ENCODE assay signal across 22 cellular contexts in genomic region chr7:93453264-93453663, GRCh38.
A peak's percentile ranks its signal among the peaks of the same experiment; 100 is the strongest.
DNase-seq lines count a peak whose midpoint lies in the region; ATAC-seq and TF ChIP-seq lines count a peak whose summit lies in the region.
"Had no signal": no experiment of that assay in that cellular context is flagged by ENCODE, and none has a peak within 500 bp of the region (broad histone marks: within the 10 kb centered on the region; RNA-seq: fewer than 3 reads in every experiment).

No MANE protein-coding gene starts in this region.

- DNase-seq in AG10803 (ENCODE audit: low read depth) (peak; percentile 5), NCI-H460 (ENCODE audit: extremely low read depth, low read depth) (peak; percentile 25), PC-9 (no peak), fibroblast of the aortic adventitia (ENCODE audit: low read depth) (peak; percentile 2), NCI-H2029 (lab: John Stamatoyannopoulos, UW) (no peak), Peyer's patch (no peak), hepatocyte (ENCODE audit: low spot score) (no peak)
- DNase-seq: AML-193; BE2C; CD4-positive, alpha-beta T cell; CD8-positive, alpha-beta memory T cell; DMS 273 treated with DMSO at 0.1 percent for 48 hours; DMS79; EL; GF-D8; GM23248; H9; HFFc6 had no signal

- TF ChIP-seq POLR2A in Peyer's patch (IDR thresholded peaks at IDR 0.05): no peak

- H3K9me3 ChIP-seq in PC-9 (ENCODE audit: insufficient read depth, low read depth) (no peaks in the 10 kb centered on the region), Peyer's patch (no peaks in the 10 kb centered on the region), hepatocyte (ENCODE audit: low read depth) (no peaks in the 10 kb centered on the region)
- H3K9me3 ChIP-seq: BE2C; BLaER1 treated with 17β-estradiol and CSF1 and Interleukin-3, amounts not matched to agents 10 nM and 100 nM had no signal

- POLR2A ChIA-PET in PC-9 (lab: Charles Lee; ENCODE audit: unreplicated experiment): no interaction called here

- no peaks in the 10 kb centered on the region for H3F3A ChIP-seq in PC-9 (ENCODE audit: insufficient read depth, low read depth)

- H3K9me2 ChIP-seq in PC-9 (ENCODE audit: insufficient read depth) (no peaks in the 10 kb centered on the region), hepatocyte (replicated peaks; ENCODE audit: insufficient read depth) (no peaks in the 10 kb centered on the region)

- no peak overlapping the region for H3K4me2 ChIP-seq in PC-9
- no peak overlapping the region for H3K4me2 ChIP-seq in hepatocyte
- H3K4me2 ChIP-seq: BLaER1 treated with 17β-estradiol and CSF1 and Interleukin-3, amounts not matched to agents 10 nM and 100 nM had no signal

- CTCF ChIA-PET in PC-9 (lab: Charles Lee): no interaction called here

- H4K20me1 ChIP-seq in PC-9 (ENCODE audit: insufficient read depth) (no peaks in the 10 kb centered on the region), hepatocyte (ENCODE audit: insufficient read depth, poor library complexity, severe bottlenecking) (no peaks in the 10 kb centered on the region)
- H4K20me1 ChIP-seq: BLaER1 treated with 17β-estradiol and CSF1 and Interleukin-3, amounts not matched to agents 10 nM and 100 nM had no signal

- H3K4me3 ChIP-seq in AG10803 (ENCODE audit: low read length) (no peak overlapping the region), PC-9 (no peak overlapping the region), fibroblast of the aortic adventitia (ENCODE audit: low read depth, low read length) (no peak overlapping the region), Peyer's patch (no peak overlapping the region), hepatocyte (no peak overlapping the region)
- H3K4me3 ChIP-seq: BLaER1 treated with 17β-estradiol and CSF1 and Interleukin-3, amounts not matched to agents 10 nM and 100 nM; GM23248 had no signal

- H3K4me1 ChIP-seq in PC-9 (replicated peaks; ENCODE audit: insufficient read depth) (no peaks in the 10 kb centered on the region), Peyer's patch (no peaks in the 10 kb centered on the region), hepatocyte (ENCODE audit: insufficient read depth) (no peaks in the 10 kb centered on the region)
- H3K4me1 ChIP-seq: BE2C; BLaER1 treated with 17β-estradiol and CSF1 and Interleukin-3, amounts not matched to agents 10 nM and 100 nM had no signal

- TF ChIP-seq CTCF in AG10803 (conservative IDR thresholded peaks at IDR 0.05; ENCODE audit: low read length) (no peak), PC-9 (conservative IDR thresholded peaks at IDR 0.05) (no peak), fibroblast of the aortic adventitia (IDR thresholded peaks at IDR 0.05; ENCODE audit: insufficient read depth, low read length) (no peak), Peyer's patch (IDR thresholded peaks at IDR 0.05) (no peak), hepatocyte (IDR thresholded peaks at IDR 0.05; ENCODE audit: poor library complexity) (no peak)

- H2AFZ ChIP-seq in PC-9 (peak overlapping the region; percentile 60; the same call in 1 of the 2 replicates), hepatocyte (no peak overlapping the region)
- H2AFZ ChIP-seq: GM23248 had no signal

- H3K27me3 ChIP-seq in PC-9 (ENCODE audit: insufficient read depth, low read depth): no peaks in the 10 kb centered on the region
- no peaks in the 10 kb centered on the region for H3K27me3 ChIP-seq in Peyer's patch
- no peaks in the 10 kb centered on the region for H3K27me3 ChIP-seq in hepatocyte
- H3K27me3 ChIP-seq: BE2C; BLaER1 treated with 17β-estradiol and CSF1 and Interleukin-3, amounts not matched to agents 10 nM and 100 nM had no signal

- intact Hi-C loops in PC-9 (cut with micrococcal nuclease; ENCODE audit: unreplicated experiment): no loop called here

- WGBS in hepatocyte (ENCODE audit: low lambda C conversion rate, missing lambda C conversion rate): 61% methylated on average over 4 of the region's 4 CpGs

- H3K79me2 ChIP-seq in PC-9 (ENCODE audit: low read depth) (no peaks in the 10 kb centered on the region), hepatocyte (no peaks in the 10 kb centered on the region)

- no peak overlapping the region for H3K27ac ChIP-seq in PC-9
- H3K27ac ChIP-seq in Peyer's patch: no peak overlapping the region
- H3K27ac ChIP-seq in hepatocyte: no peak overlapping the region
- H3K27ac ChIP-seq: 22Rv1; BLaER1 treated with 17β-estradiol and CSF1 and Interleukin-3, amounts not matched to agents 10 nM and 100 nM; GM23248 had no signal

- no TSS peak for BruUV-seq in PC-9 (replicated peaks; lab: Mats Ljungman, UMichigan)

- H3K36me3 ChIP-seq in PC-9 (ENCODE audit: low read depth) (no peaks in the 10 kb centered on the region), Peyer's patch (no peaks in the 10 kb centered on the region), hepatocyte (replicated peaks; ENCODE audit: insufficient read depth, low read depth) (no peaks in the 10 kb centered on the region)
- H3K36me3 ChIP-seq: BE2C; BLaER1 treated with 17β-estradiol and CSF1 and Interleukin-3, amounts not matched to agents 10 nM and 100 nM had no signal

- ATAC-seq in GM19035 (IDR thresholded peaks at IDR 0.05; ENCODE audit: unreplicated experiment): no peak
- ATAC-seq: HCT116 had no signal

Comparison
In these comparisons a context has a peak if more than half of its experiments do, and no peak if none do; other contexts are left out.
1. DNase-seq: peak in AG10803 (single experiment), NCI-H460 (single experiment) and fibroblast of the aortic adventitia (single experiment); none in PC-9 (0 of 2), NCI-H2029 (single experiment), Peyer's patch (0 of 3) and hepatocyte (single experiment).